In genomic region chr10:46035923-46036849, GRCh38 we compare ENCODE assay signal across 1 cellular context.
A peak's percentile ranks its signal among the peaks of the same experiment; 100 is the strongest.
TF ChIP-seq lines count a peak whose summit lies in the region.

No MANE protein-coding gene starts in this region.

TF ChIP-seq in HepG2, 621 proteins besides CTCF, POLR2A, EP300 and RAD21 (continued from another document and continues in another):
- TF ChIP-seq HIC2 (CRISPR knock-in tag; IDR thresholded peaks at IDR 0.05; ENCODE audit: low read depth) = peak; percentile 92
- TF ChIP-seq ZNF547 (CRISPR knock-in tag; IDR thresholded peaks at IDR 0.05) = 0 out of 2 replicates have a peak, but pooled peaks have one; percentile 57
- peak; percentile 56; the same call in 1 of the 2 replicates for TF ChIP-seq HOMEZ (CRISPR knock-in tag; IDR thresholded peaks at IDR 0.05; ENCODE audit: low read depth)
- TF ChIP-seq NR1H2 (CRISPR knock-in tag; IDR thresholded peaks at IDR 0.05; ENCODE audit: borderline replicate concordance, low read depth) = no peak
- no peak for TF ChIP-seq KDM5A (IDR thresholded peaks at IDR 0.05; ENCODE audit: borderline replicate concordance, low read length)
- TF ChIP-seq XBP1 (CRISPR knock-in tag; IDR thresholded peaks at IDR 0.05) = no peak
- no peak for TF ChIP-seq ATAD3A (CRISPR knock-in tag; IDR thresholded peaks at IDR 0.05)
- no peak for TF ChIP-seq BCL3 (CRISPR knock-in tag; IDR thresholded peaks at IDR 0.05)
- TF ChIP-seq MXD4 (CRISPR knock-in tag; IDR thresholded peaks at IDR 0.05) = no peak; the same call in 1 of the 2 replicates
- TF ChIP-seq ZNF670 (CRISPR knock-in tag; IDR thresholded peaks at IDR 0.05; ENCODE audit: borderline replicate concordance) = no peak
- no peak for TF ChIP-seq ZNF318 (CRISPR knock-in tag; IDR thresholded peaks at IDR 0.05)
- TF ChIP-seq HMG20A (CRISPR knock-in tag; IDR thresholded peaks at IDR 0.05; ENCODE audit: borderline replicate concordance) = peak; percentile 81; the same call in 1 of the 2 replicates
- TF ChIP-seq STAT6 (CRISPR knock-in tag; IDR thresholded peaks at IDR 0.05; ENCODE audit: borderline replicate concordance) = no peak
- peak; percentile 76 for TF ChIP-seq NFIC (IDR thresholded peaks at IDR 0.05; ENCODE audit: low read length)
- TF ChIP-seq PCBP2 (optimal IDR thresholded peaks at IDR 0.05; ENCODE audit: low read depth, low read length, poor library complexity, severe bottlenecking) = no peak
- TF ChIP-seq NCOA5 (CRISPR knock-in tag; IDR thresholded peaks at IDR 0.05) = no peak
- peak; percentile 91 for TF ChIP-seq ZKSCAN5 (CRISPR knock-in tag; IDR thresholded peaks at IDR 0.05)
- no peak for TF ChIP-seq CHCHD3 (CRISPR knock-in tag; IDR thresholded peaks at IDR 0.05)
- no peak for TF ChIP-seq MBNL3 (CRISPR knock-in tag; conservative IDR thresholded peaks at IDR 0.05)
- no peak for TF ChIP-seq NFYC (CRISPR knock-in tag; IDR thresholded peaks at IDR 0.05)
- TF ChIP-seq SPEN (CRISPR knock-in tag; IDR thresholded peaks at IDR 0.05; ENCODE audit: low read depth) = peak; percentile 74
- no peak; the same call in none of the 2 replicates for TF ChIP-seq ATF2 (CRISPR knock-in tag; IDR thresholded peaks at IDR 0.05)
- TF ChIP-seq PHF8 (CRISPR knock-in tag; IDR thresholded peaks at IDR 0.05) = peak; percentile 46; the same call in 1 of the 2 replicates
- peak; percentile 82 to 88 for TF ChIP-seq NR2F1 (CRISPR knock-in tag; IDR thresholded peaks at IDR 0.05)
- TF ChIP-seq POLR2G (IDR thresholded peaks at IDR 0.05; ENCODE audit: low read depth, low read length) = peak; percentile 71
- TF ChIP-seq ZBTB34 (CRISPR knock-in tag; IDR thresholded peaks at IDR 0.05) = no peak
- no peak for TF ChIP-seq USF2 (IDR thresholded peaks at IDR 0.05; ENCODE audit: low read depth, low read length)
- no peak for TF ChIP-seq USF2 (CRISPR knock-in tag; IDR thresholded peaks at IDR 0.05; ENCODE audit: borderline replicate concordance)
- no peak for TF ChIP-seq ETV6 (CRISPR knock-in tag; conservative IDR thresholded peaks at IDR 0.05)
- peak; percentile 83 for TF ChIP-seq POGZ (CRISPR knock-in tag; IDR thresholded peaks at IDR 0.05)
- TF ChIP-seq KLF15 (CRISPR knock-in tag; IDR thresholded peaks at IDR 0.05; ENCODE audit: borderline replicate concordance) = no peak
- TF ChIP-seq ZNF263 (CRISPR knock-in tag; IDR thresholded peaks at IDR 0.05) = no peak
